8 cellular contexts compared by ENCODE assay signal in the genomic region with DNA sequence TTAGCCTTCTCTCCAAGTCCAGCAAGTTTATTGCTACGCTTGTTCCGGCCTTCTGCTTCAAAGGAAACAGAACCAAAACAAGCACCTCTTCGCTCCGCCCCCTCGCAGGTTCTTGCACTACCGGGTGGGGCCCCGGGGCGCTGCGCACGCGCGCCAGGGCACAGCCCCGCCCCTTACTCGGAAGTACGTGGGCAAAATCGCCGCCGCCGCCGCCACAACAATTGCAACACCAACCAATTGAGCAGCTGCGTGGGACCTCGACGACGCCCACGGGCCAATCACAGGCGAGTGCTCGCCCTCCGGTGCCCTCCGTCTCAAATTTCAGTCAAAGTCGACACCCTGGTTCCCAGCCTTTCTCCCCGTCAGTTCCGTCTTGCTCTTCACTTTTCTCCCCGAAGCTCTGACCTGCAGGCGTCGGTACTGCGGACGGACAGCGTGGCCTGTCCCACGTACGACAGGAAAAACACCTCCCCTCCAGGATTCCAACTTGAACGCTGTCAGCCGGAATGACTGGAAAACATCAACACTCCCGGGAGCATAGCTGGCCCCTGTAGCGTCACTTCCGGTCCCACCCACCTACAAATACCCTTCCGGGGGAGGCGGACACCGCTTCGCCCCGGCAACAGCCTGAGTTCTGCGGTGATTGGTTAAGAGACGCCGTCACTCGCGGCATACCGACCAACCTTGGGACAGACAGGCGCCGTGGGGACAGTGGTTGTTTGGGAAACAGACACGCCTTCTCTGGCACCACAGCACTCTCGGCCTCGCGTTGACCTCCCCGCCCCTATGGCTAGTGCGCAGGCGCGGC. TPM values are rescaled to one million over a fixed set of nuclear protein-coding genes. Genes with fewer than 3 reads are reported as not detected.
DNase-seq lines count a peak whose midpoint lies in the region; ATAC-seq and TF ChIP-seq lines count a peak whose summit lies in the region.

No MANE protein-coding gene starts in this region.

- peak overlapping the region; percentile 83 for H2AFZ ChIP-seq in mammary epithelial cell (ENCODE audit: low read depth, low read length)

- peak overlapping the region; percentile 65 for H3K4me2 ChIP-seq in mammary epithelial cell (ENCODE audit: insufficient read depth, low read depth, low read length)

- TF ChIP-seq CTCF in AG04449 (IDR thresholded peaks at IDR 0.05; ENCODE audit: insufficient read depth, low read length, missing control alignments) = no peak
- no peak for TF ChIP-seq CTCF in WERI-Rb-1 (IDR thresholded peaks at IDR 0.05; ENCODE audit: low read depth, low read length)
- TF ChIP-seq CTCF in mammary epithelial cell (conservative IDR thresholded peaks at IDR 0.05 in 1 of 2, IDR thresholded peaks at IDR 0.05 in 1 of 2; ENCODE audit: extremely low read depth in 1 of 2, insufficient read depth in 1 of 2, low read depth in 1 of 2, low read length in 2 of 2) = no peak

- 25% methylated on average over 34 of the region's 66 CpGs for WGBS in mammary epithelial cell (ENCODE audit: low coverage, missing lambda C conversion rate)

- CTCF ChIA-PET in AG04449 (lab: Yijun Ruan, JAX) (interaction anchor here (1.3 to 2.9 kb wide), 5 partner anchors 11 to 86 kb away, joined by 3 to 9 read pairs (median 5); partner anchors contain the start of gene KCND1), mammary epithelial cell (lab: Charles Lee; ENCODE audit: low non-redundant PET) (no interaction called here)

- in situ Hi-C loops in mammary epithelial cell (cut with MboI; ENCODE audit: low sequenced_read_pairs in 2 of 2) = no loop called here

- H3K9me3 ChIP-seq in WERI-Rb-1 (ENCODE audit: severe bottlenecking) (peaks cover 5% of the 10 kb centered on the region), mammary epithelial cell (replicated peaks; ENCODE audit: insufficient read depth, low read length) (no peaks in the 10 kb centered on the region)

- peaks cover 6% of the 10 kb centered on the region for H3K27me3 ChIP-seq in WERI-Rb-1 (ENCODE audit: insufficient read depth, low read depth, severe bottlenecking)
- no peaks in the 10 kb centered on the region for H3K27me3 ChIP-seq in mammary epithelial cell (ENCODE audit: insufficient read depth, low read length)

- BruUV-seq in mammary epithelial cell (replicated peaks; lab: Mats Ljungman, UMichigan) = TSS peak; percentile 43

- dilution Hi-C loops in mammary epithelial cell (cut with HindIII; ENCODE audit: low sequenced_read_pairs) = loop anchor here (10.0 kb wide), 1 partner anchor 107 kb away; no protein-coding TSS in a partner anchor

- peak overlapping the region; percentile 72 for H3K4me3 ChIP-seq in AG04449 (ENCODE audit: low read depth, low read length)
- H3K4me3 ChIP-seq in WERI-Rb-1 (ENCODE audit: low read depth, low read length) = peak overlapping the region; percentile 53
- peak overlapping the region; percentile 67 to 75 (median 74) for H3K4me3 ChIP-seq in mammary epithelial cell (replicated peaks in 1 of 3; ENCODE audit: insufficient read depth in 1 of 3, low read depth in 2 of 3, low read length in 3 of 3)
- peak overlapping the region; percentile 54 to 75 (median 63) for H3K4me3 ChIP-seq in skin epidermis

- intact Hi-C loops in mammary epithelial cell (cut with micrococcal nuclease) = loop anchor here (2.0 kb wide), 2 partner anchors 43 to 85 kb away; partner anchors contain the start of gene TFE3

- H3K9ac ChIP-seq in mammary epithelial cell (ENCODE audit: insufficient read depth, low read length) = peak overlapping the region; percentile 84

- POLR2A ChIA-PET in AG04449 (lab: Yijun Ruan, JAX) = interaction anchor here (0.7 to 2.1 kb wide), 6 partner anchors 10 to 85 kb away, joined by 3 to 11 read pairs (median 7); partner anchors contain the start of genes GRIPAP1 and TFE3

- H3K36me3 ChIP-seq in WERI-Rb-1 (peaks cover 19% of the 10 kb centered on the region), mammary epithelial cell (ENCODE audit: insufficient read depth, low read length) (no peaks in the 10 kb centered on the region)

- no peaks in the 10 kb centered on the region for H4K20me1 ChIP-seq in mammary epithelial cell (ENCODE audit: insufficient read depth, low read length)

- H3K27ac ChIP-seq in WERI-Rb-1 (peak overlapping the region; percentile 93), mammary epithelial cell (ENCODE audit: insufficient read depth, low read depth, low read length) (peak overlapping the region; percentile 97), skin epidermis (peak overlapping the region; percentile 72 to 94 (median 89))

- peak; percentile 89 for DNase-seq in AG04449 (ENCODE audit: low read depth, low spot score)
- DNase-seq in NCI-H2196 treated with DMSO at 0.1 percent for 48 hours (lab: John Stamatoyannopoulos, UW; ENCODE audit: unreplicated experiment) = peak; percentile 93
- peak; percentile 95 for DNase-seq in WERI-Rb-1
- DNase-seq in mammary epithelial cell = peak; percentile 95
- peak; percentile 89 for DNase-seq in iPS-NIHi11 (ENCODE audit: low spot score)

- H3K4me1 ChIP-seq in mammary epithelial cell (ENCODE audit: insufficient read depth, low read length) = no peaks in the 10 kb centered on the region

- ATAC-seq in GM18907 (IDR thresholded peaks at IDR 0.05; ENCODE audit: unreplicated experiment) (peak; percentile 79), HG03139 (IDR thresholded peaks at IDR 0.05; ENCODE audit: unreplicated experiment) (peak; percentile 76)

- peaks cover 41% of the 10 kb centered on the region for H3K79me2 ChIP-seq in mammary epithelial cell (ENCODE audit: insufficient read depth, low read length)

RNA-seq across cellular contexts. Expression of gene OTUD5, which starts 0.6 kb away (rescaled TPM):
- total RNA-seq in mammary epithelial cell = 10 to 100 TPM; 24.2 to 40.6 TPM
- 38.5 TPM for polyA plus RNA-seq in mammary epithelial cell
- 67.7 TPM for polyA minus RNA-seq in mammary epithelial cell

RNA-seq across cellular contexts. Expression of gene KCND1, which starts 13.6 kb away (rescaled TPM):
- total RNA-seq in mammary epithelial cell = under 1 TPM; 0.17 to 0.75 TPM
- 0.16 TPM for polyA plus RNA-seq in mammary epithelial cell
- polyA minus RNA-seq in mammary epithelial cell = 2.3 TPM

RNA-seq across cellular contexts. Expression of gene PIM2, which starts 39.2 kb away (rescaled TPM):
- 10 to 100 TPM in 1 of 2 donors, 1 to 10 TPM in 1; 9.9 to 10.3 TPM for total RNA-seq in mammary epithelial cell
- 14.5 TPM for polyA plus RNA-seq in mammary epithelial cell
- polyA minus RNA-seq in mammary epithelial cell = 25.1 TPM

RNA-seq across cellular contexts. Expression of gene GRIPAP1, which starts 44.0 kb away (rescaled TPM):
- total RNA-seq in mammary epithelial cell = 10 to 100 TPM; 16.5 to 42.7 TPM
- 16.1 TPM for polyA plus RNA-seq in mammary epithelial cell
- 96.7 TPM for polyA minus RNA-seq in mammary epithelial cell

RNA-seq across cellular contexts. Expression of gene SLC35A2, which starts 46.6 kb away (rescaled TPM):
- total RNA-seq in mammary epithelial cell = 10 to 100 TPM; 26.2 to 39.9 TPM
- 34.0 TPM for polyA plus RNA-seq in mammary epithelial cell
- polyA minus RNA-seq in mammary epithelial cell = 55.4 TPM

Comparison
In these comparisons a context has a peak if more than half of its experiments do, and no peak if none do; other contexts are left out.
1. Peak in every context shown above with its lines: DNase-seq, ATAC-seq, H3K4me3 ChIP-seq and H3K27ac ChIP-seq.